2 cellular contexts compared by ENCODE assay signal in the genomic region with DNA sequence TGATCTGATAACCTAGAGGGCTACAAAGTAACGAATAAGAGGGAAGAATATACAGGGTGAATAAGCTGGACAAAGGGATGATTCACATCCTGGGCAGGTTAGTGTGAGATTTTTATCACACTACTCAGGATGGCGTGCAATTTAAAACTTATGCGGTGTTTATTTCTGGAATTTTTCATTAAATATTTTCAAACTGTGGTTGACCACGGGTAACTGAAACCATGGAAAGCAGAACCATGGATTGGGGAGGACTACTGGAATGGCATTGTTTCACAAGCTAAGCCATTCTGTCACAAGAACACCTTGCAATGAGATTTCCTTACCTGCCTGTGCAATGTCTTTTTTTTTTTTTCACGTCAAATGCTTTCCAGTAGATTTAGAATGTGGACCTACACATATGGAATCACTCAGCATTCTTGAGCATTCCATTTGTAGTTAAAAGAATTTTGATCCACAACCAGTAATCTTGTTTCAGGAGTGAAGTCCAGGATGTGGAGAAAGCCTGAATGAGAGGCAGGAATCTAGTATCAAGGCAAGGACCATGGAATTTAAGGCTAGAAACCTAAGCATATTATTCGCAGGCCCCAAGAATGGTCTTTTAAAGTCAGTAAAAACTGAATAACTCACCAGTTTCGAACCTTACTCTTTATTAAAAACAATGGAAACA.
TF ChIP-seq lines count a peak whose summit lies in the region.

No MANE protein-coding gene starts in this region.

TF ChIP-seq in HCT116, 20 proteins besides CTCF, POLR2A, EP300 and RAD21:
- TF ChIP-seq JUND (IDR thresholded peaks at IDR 0.05) (peak; percentile 24; the same call in 1 of the 2 replicates), SIN3A (IDR thresholded peaks at IDR 0.05; ENCODE audit: low read depth) (no peak), EGR1 (IDR thresholded peaks at IDR 0.05; ENCODE audit: low read depth) (no peak), FOSL1 (IDR thresholded peaks at IDR 0.05; ENCODE audit: low read depth) (peak; percentile 49), ZFX (IDR thresholded peaks at IDR 0.05) (no peak), ZNF274 (IDR thresholded peaks at IDR 0.05; ENCODE audit: low read depth, low read length) (no peak), SP1 (IDR thresholded peaks at IDR 0.05; ENCODE audit: low read depth) (peak; percentile 26; the same call in 1 of the 2 replicates), POLR2AphosphoS5 (IDR thresholded peaks at IDR 0.05; ENCODE audit: low read depth, low read length) (no peak)
- TF ChIP-seq, protein P1, sequence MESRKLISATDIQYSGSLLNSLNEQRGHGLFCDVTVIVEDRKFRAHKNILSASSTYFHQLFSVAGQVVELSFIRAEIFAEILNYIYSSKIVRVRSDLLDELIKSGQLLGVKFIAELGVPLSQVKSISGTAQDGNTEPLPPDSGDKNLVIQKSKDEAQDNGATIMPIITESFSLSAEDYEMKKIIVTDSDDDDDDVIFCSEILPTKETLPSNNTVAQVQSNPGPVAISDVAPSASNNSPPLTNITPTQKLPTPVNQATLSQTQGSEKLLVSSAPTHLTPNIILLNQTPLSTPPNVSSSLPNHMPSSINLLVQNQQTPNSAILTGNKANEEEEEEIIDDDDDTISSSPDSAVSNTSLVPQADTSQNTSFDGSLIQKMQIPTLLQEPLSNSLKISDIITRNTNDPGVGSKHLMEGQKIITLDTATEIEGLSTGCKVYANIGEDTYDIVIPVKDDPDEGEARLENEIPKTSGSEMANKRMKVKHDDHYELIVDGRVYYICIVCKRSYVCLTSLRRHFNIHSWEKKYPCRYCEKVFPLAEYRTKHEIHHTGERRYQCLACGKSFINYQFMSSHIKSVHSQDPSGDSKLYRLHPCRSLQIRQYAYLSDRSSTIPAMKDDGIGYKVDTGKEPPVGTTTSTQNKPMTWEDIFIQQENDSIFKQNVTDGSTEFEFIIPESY (IDR thresholded peaks at IDR 0.05; ENCODE audit: extremely low read depth, insufficient replicate concordance, low read length) = no peak

TF ChIP-seq in SK-N-SH, 30 proteins besides CTCF, POLR2A, EP300 and RAD21:
- TF ChIP-seq TAF1 (IDR thresholded peaks at IDR 0.05; ENCODE audit: borderline replicate concordance, low read depth, low read length) = no peak
- TF ChIP-seq FOXM1 (IDR thresholded peaks at IDR 0.05; ENCODE audit: low read depth) = peak; percentile 96
- TF ChIP-seq ELF1 (IDR thresholded peaks at IDR 0.05) = no peak
- TF ChIP-seq MXI1 (IDR thresholded peaks at IDR 0.05; ENCODE audit: low read depth, low read length) = no peak
- TF ChIP-seq, protein P1 (IDR thresholded peaks at IDR 0.05; ENCODE audit: borderline replicate concordance, low read depth) = peak; percentile 72; the same call in 1 of the 2 replicates
- TF ChIP-seq SMC3 (IDR thresholded peaks at IDR 0.05; ENCODE audit: low read depth, low read length) = no peak
- TF ChIP-seq SIN3A (IDR thresholded peaks at IDR 0.05; ENCODE audit: borderline replicate concordance, low read depth, low read length) = peak; percentile 78; the same call in 1 of the 2 replicates
- TF ChIP-seq, protein P2, sequence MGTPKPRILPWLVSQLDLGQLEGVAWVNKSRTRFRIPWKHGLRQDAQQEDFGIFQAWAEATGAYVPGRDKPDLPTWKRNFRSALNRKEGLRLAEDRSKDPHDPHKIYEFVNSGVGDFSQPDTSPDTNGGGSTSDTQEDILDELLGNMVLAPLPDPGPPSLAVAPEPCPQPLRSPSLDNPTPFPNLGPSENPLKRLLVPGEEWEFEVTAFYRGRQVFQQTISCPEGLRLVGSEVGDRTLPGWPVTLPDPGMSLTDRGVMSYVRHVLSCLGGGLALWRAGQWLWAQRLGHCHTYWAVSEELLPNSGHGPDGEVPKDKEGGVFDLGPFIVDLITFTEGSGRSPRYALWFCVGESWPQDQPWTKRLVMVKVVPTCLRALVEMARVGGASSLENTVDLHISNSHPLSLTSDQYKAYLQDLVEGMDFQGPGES (IDR thresholded peaks at IDR 0.05; ENCODE audit: low read depth, low read length) = no peak
- TF ChIP-seq, protein P3, sequence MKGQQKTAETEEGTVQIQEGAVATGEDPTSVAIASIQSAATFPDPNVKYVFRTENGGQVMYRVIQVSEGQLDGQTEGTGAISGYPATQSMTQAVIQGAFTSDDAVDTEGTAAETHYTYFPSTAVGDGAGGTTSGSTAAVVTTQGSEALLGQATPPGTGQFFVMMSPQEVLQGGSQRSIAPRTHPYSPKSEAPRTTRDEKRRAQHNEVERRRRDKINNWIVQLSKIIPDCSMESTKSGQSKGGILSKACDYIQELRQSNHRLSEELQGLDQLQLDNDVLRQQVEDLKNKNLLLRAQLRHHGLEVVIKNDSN (IDR thresholded peaks at IDR 0.05; ENCODE audit: borderline replicate concordance, low read depth) = no peak
- TF ChIP-seq JUND (IDR thresholded peaks at IDR 0.05) = peak; percentile 98
- TF ChIP-seq TCF12 (IDR thresholded peaks at IDR 0.05) = peak; percentile 97
- TF ChIP-seq MEF2A (IDR thresholded peaks at IDR 0.05; ENCODE audit: borderline replicate concordance, low read depth) = peak; percentile 94
- peak; percentile 84; the same call in 1 of the 2 replicates for TF ChIP-seq RXRA (IDR thresholded peaks at IDR 0.05; ENCODE audit: borderline replicate concordance, low read depth)
- TF ChIP-seq, protein P4, sequence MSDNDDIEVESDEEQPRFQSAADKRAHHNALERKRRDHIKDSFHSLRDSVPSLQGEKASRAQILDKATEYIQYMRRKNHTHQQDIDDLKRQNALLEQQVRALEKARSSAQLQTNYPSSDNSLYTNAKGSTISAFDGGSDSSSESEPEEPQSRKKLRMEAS (IDR thresholded peaks at IDR 0.05; ENCODE audit: low read depth) = peak; percentile 64; the same call in 1 of the 2 replicates
- TF ChIP-seq USF2 (IDR thresholded peaks at IDR 0.05; ENCODE audit: borderline replicate concordance, low read depth, low read length) = no peak
- TF ChIP-seq, protein P5, sequence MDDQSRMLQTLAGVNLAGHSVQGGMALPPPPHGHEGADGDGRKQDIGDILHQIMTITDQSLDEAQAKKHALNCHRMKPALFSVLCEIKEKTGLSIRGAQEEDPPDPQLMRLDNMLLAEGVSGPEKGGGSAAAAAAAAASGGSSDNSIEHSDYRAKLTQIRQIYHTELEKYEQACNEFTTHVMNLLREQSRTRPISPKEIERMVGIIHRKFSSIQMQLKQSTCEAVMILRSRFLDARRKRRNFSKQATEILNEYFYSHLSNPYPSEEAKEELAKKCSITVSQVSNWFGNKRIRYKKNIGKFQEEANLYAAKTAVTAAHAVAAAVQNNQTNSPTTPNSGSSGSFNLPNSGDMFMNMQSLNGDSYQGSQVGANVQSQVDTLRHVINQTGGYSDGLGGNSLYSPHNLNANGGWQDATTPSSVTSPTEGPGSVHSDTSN (IDR thresholded peaks at IDR 0.05) = peak; percentile 79
- no peak for TF ChIP-seq EZH2phosphoT487 (IDR thresholded peaks at IDR 0.05; ENCODE audit: borderline replicate concordance, low read depth)
- TF ChIP-seq RCOR1 (IDR thresholded peaks at IDR 0.05; ENCODE audit: low read length) = no peak
- TF ChIP-seq RFX5 (IDR thresholded peaks at IDR 0.05; ENCODE audit: low read length) = no peak
- TF ChIP-seq TEAD4 (IDR thresholded peaks at IDR 0.05; ENCODE audit: borderline replicate concordance, insufficient read depth) = peak; percentile 98
- 0 out of 2 replicates have a peak, but pooled peaks have one; percentile 35 for TF ChIP-seq REST (IDR thresholded peaks at IDR 0.05; ENCODE audit: low read depth, low read length)
- TF ChIP-seq FOSL2 (IDR thresholded peaks at IDR 0.05; ENCODE audit: borderline replicate concordance, low read depth) = peak; percentile 96
- TF ChIP-seq NFIC (IDR thresholded peaks at IDR 0.05; ENCODE audit: borderline replicate concordance) = peak; percentile 82; the same call in 1 of the 2 replicates
- no peak for TF ChIP-seq GATA2 (CRISPR knock-in tag; IDR thresholded peaks at IDR 0.05)
- peak; percentile 86 for TF ChIP-seq POLR2AphosphoS5 (IDR thresholded peaks at IDR 0.05; ENCODE audit: low read depth, low read length)
- TF ChIP-seq YY1 (IDR thresholded peaks at IDR 0.05; ENCODE audit: low read depth) = peak; percentile 60; the same call in 1 of the 2 replicates
- no peak for TF ChIP-seq NRF1 (IDR thresholded peaks at IDR 0.05; ENCODE audit: low read depth, low read length)
- no peak for TF ChIP-seq FOXJ3 (CRISPR knock-in tag; IDR thresholded peaks at IDR 0.05)
- no peak for TF ChIP-seq GABPA (IDR thresholded peaks at IDR 0.05; ENCODE audit: low read depth)
- TF ChIP-seq CHD2 (IDR thresholded peaks at IDR 0.05; ENCODE audit: low read length, partially characterized antibody) = no peak
